14 cellular contexts compared by ENCODE assay signal in genomic region chr20:58374906-58375760, GRCh38. TPM values are rescaled to one million over a fixed set of nuclear protein-coding genes. Genes with fewer than 3 reads are reported as not detected.
DNase-seq lines count a peak whose midpoint lies in the region; ATAC-seq and TF ChIP-seq lines count a peak whose summit lies in the region.
"Had no signal": no experiment of that assay in that cellular context is flagged by ENCODE, and none has a peak within 500 bp of the region (broad histone marks: within the 10 kb centered on the region; RNA-seq: fewer than 3 reads in every experiment).

No MANE protein-coding gene starts in this region.

- ATAC-seq in GM21367 (IDR thresholded peaks at IDR 0.05; ENCODE audit: unreplicated experiment) (no peak), HG03432 (IDR thresholded peaks at IDR 0.05; ENCODE audit: unreplicated experiment) (no peak), GM19455 (IDR thresholded peaks at IDR 0.05; ENCODE audit: unreplicated experiment) (no peak)
- ATAC-seq: pancreas had no signal

- peak; percentile 71 for DNase-seq in EH (ENCODE audit: low read depth)
- DNase-seq in ecto neural progenitor cell (ENCODE audit: low spot score) = peak; percentile 51
- DNase-seq in left kidney (ENCODE audit: low read depth, low spot score) = peak; percentile 75
- no peak for DNase-seq in stomach
- DNase-seq: activated CD4-positive, alpha-beta T cell treated with anti-CD3 and anti-CD28 coated beads for 1 hour; activated gamma-delta T cell; effector CD8-positive, alpha-beta T cell; immature natural killer cell; NCI-H187; pancreas had no signal

- peaks cover 11% of the 10 kb centered on the region for H3K4me1 ChIP-seq in OCI-LY3 (ENCODE audit: low read length)
- H3K4me1 ChIP-seq in stomach = no peaks in the 10 kb centered on the region
- H3K4me1 ChIP-seq: pancreas had no signal

- H3K9me3 ChIP-seq in OCI-LY3 (ENCODE audit: insufficient read depth, low read length) (no peaks in the 10 kb centered on the region), stomach (no peaks in the 10 kb centered on the region)
- H3K9me3 ChIP-seq: pancreas had no signal

- intact Hi-C loops in stomach (cut with DNase I; ENCODE audit: low total_unique reads) = loop anchor here (10.0 kb wide), 1 partner anchor 50 kb away; no protein-coding TSS in a partner anchor

- no peak overlapping the region for H3K27ac ChIP-seq in OCI-LY3 (ENCODE audit: low read length)
- H3K27ac ChIP-seq in stomach = no peak overlapping the region
- H3K27ac ChIP-seq: pancreas had no signal

- H3K4me2 ChIP-seq in OCI-LY3 (ENCODE audit: low read length) = peak overlapping the region; percentile 52

- H3K27me3 ChIP-seq in OCI-LY3 (ENCODE audit: low read depth, low read length) (peaks cover 16% of the 10 kb centered on the region), stomach (peaks cover 0 to 18% (median 0%) of the 10 kb centered on the region in 3 donors)
- H3K27me3 ChIP-seq: pancreas had no signal

- no peak for TF ChIP-seq POLR2A in stomach (IDR thresholded peaks at IDR 0.05)

- no peaks in the 10 kb centered on the region for H4K20me1 ChIP-seq in OCI-LY3 (ENCODE audit: insufficient read depth, low read length)

- no peak for TF ChIP-seq EP300 in stomach (IDR thresholded peaks at IDR 0.05)

- WGBS in stomach, 5 donors = 44 to 47% (median 46%) methylated on average over 8 of the region's 8 CpGs

- no peak overlapping the region for H3K9ac ChIP-seq in OCI-LY3 (ENCODE audit: low read length)

- H3K36me3 ChIP-seq in OCI-LY3 (replicated peaks; ENCODE audit: low read depth, low read length) = no peaks in the 10 kb centered on the region
- H3K36me3 ChIP-seq in stomach = no peaks in the 10 kb centered on the region
- H3K36me3 ChIP-seq: pancreas had no signal

- peak overlapping the region; percentile 40; the same call in 1 of the 2 replicates for H2AFZ ChIP-seq in OCI-LY3 (ENCODE audit: low read depth, low read length)

- H3K79me2 ChIP-seq in OCI-LY3 (ENCODE audit: low read length) = no peaks in the 10 kb centered on the region

- TF ChIP-seq CTCF in OCI-LY3 (IDR thresholded peaks at IDR 0.05; ENCODE audit: low read depth, low read length) = no peak
- no peak for TF ChIP-seq CTCF in stomach (IDR thresholded peaks at IDR 0.05)

- peak overlapping the region; percentile 45 for H3K4me3 ChIP-seq in OCI-LY3 (ENCODE audit: low read length)
- H3K4me3 ChIP-seq in stomach = no peak overlapping the region
- H3K4me3 ChIP-seq: pancreas had no signal

RNA-seq across cellular contexts. Expression of gene VAPB, which starts 13.9 kb away (rescaled TPM):
- total RNA-seq in stomach = 10 to 100 TPM in 3 of 5 donors, 1 to 10 TPM in 2; 7.6 to 40.6 (median 17.2) TPM
- polyA plus RNA-seq in stomach = 10 to 100 TPM; 18.0 to 21.4 (median 18.4) TPM
